In genomic region chr20:24483435-24484080, GRCh38 we compare ENCODE assay signal across 31 cellular contexts. TPM values are rescaled to one million over a fixed set of nuclear protein-coding genes. Genes with fewer than 3 reads are reported as not detected.
"Had no signal": no experiment of that assay in that cellular context is flagged by ENCODE, and none has a peak within 500 bp of the region (broad histone marks: within the 10 kb centered on the region; RNA-seq: fewer than 3 reads in every experiment).

No MANE protein-coding gene starts in this region.

- H3K4me1 Mint-ChIP-seq: IgD-negative memory B cell had no signal

- H3K27ac ChIP-seq: ascending aorta, cardiac muscle cell, SJCRH30, SK-N-MC, WERI-Rb-1 had no signal

- H3K27me3 Mint-ChIP-seq: activated CD4-positive, alpha-beta T cell treated with anti-CD3 and anti-CD28 coated beads, Interleukin-2, amount 10 ng/mL, durations not matched to agents 7 days and 5 days; activated T-cell treated with anti-CD3 and anti-CD28 coated beads, Interleukin-2, amount 50 U/mL, for 24 hours had no signal

- H3K4me3 ChIP-seq: ascending aorta, cardiac muscle cell, SJCRH30, SK-N-MC had no signal

- H3K9me3 ChIP-seq: ascending aorta, SJCRH30 had no signal

- ATAC-seq: activated CD8-positive, alpha-beta T cell treated with anti-CD3 and anti-CD28 coated beads, Interleukin-2, amount 10 ng/mL, durations not matched to agents 7 days and 5 days; activated naive CD4-positive, alpha-beta T cell treated with anti-CD3 and anti-CD28 coated beads, Interleukin-2, amount 50 U/mL, for 72 hours had no signal

- H3K36me3 ChIP-seq: ascending aorta, cardiac muscle cell, SJCRH30 had no signal

- H3K27ac Mint-ChIP-seq: activated CD4-positive, alpha-beta T cell treated with anti-CD3 and anti-CD28 coated beads, Interleukin-2, amount 10 ng/mL, durations not matched to agents 7 days and 5 days; activated CD8-positive, alpha-beta T cell treated with anti-CD3 and anti-CD28 coated beads, Interleukin-2, amount 10 ng/mL, durations not matched to agents 7 days and 5 days; activated naive CD4-positive, alpha-beta T cell treated with anti-CD3 and anti-CD28 coated beads, Interleukin-2, amount 50 U/mL, for 72 hours; activated T-cell treated with anti-CD3 and anti-CD28 coated beads, Interleukin-2, amount 50 U/mL, for 24 hours; activated T-helper 2 cell treated with anti-CD3 and anti-CD28 coated beads, Interferon-gamma antibody, Interleukin-2, Interleukin-4, amounts not matched to agents 10 μg/mL and 5 μg/mL and 100 μg/mL, durations not matched to agents 14 hours and 24 hours and 36 hours had no signal

- DNase-seq: activated CD4-positive, alpha-beta T cell treated with anti-CD3 and anti-CD28 coated beads, Interleukin-2, amount 10 ng/mL, durations not matched to agents 7 days and 5 days; activated CD4-positive, alpha-beta T cell treated with anti-CD3 and anti-CD28 coated beads, Interleukin-2, amount 50 U/mL, for 48 hours; activated CD8-positive, alpha-beta T cell treated with anti-CD3 and anti-CD28 coated beads, Interleukin-2, amount 10 ng/mL, durations not matched to agents 7 days and 5 days; activated gamma-delta T cell; activated naive CD4-positive, alpha-beta T cell treated with Interleukin-2 at 50 U/mL for 16 hours; activated T-cell treated with anti-CD3 and anti-CD28 coated beads, Interleukin-2, amount 50 U/mL, for 24 hours; amygdala; Karpas-422; KBM-7; NCI-H1105; NCI-H1436; NCI-H1694; NCI-H2029; NCI-H345; NCI-H524 treated with DMSO at 0.1 percent for 48 hours; NK-92 treated with Interleukin-12 subunit alpha and Interleukin-12 subunit beta, amount 100 ng/mL, for 24 hours; SHP77; SJCRH30; T1000; WERI-Rb-1 had no signal

- H3K36me3 Mint-ChIP-seq: activated naive CD4-positive, alpha-beta T cell treated with anti-CD3 and anti-CD28 coated beads, Interleukin-2, amount 50 U/mL, for 72 hours; IgD-negative memory B cell had no signal

- H3K4me1 ChIP-seq: ascending aorta, SJCRH30 had no signal

- H3K27me3 ChIP-seq: ascending aorta, cardiac muscle cell, SJCRH30 had no signal

- H3K9me3 Mint-ChIP-seq: activated CD4-positive, alpha-beta T cell treated with anti-CD3 and anti-CD28 coated beads, Interleukin-2, amount 10 ng/mL, durations not matched to agents 7 days and 5 days; activated naive CD4-positive, alpha-beta T cell treated with anti-CD3 and anti-CD28 coated beads, Interleukin-2, amount 50 U/mL, for 72 hours; activated T-cell treated with anti-CD3 and anti-CD28 coated beads, Interleukin-2, amount 50 U/mL, for 24 hours; activated T-helper 2 cell treated with anti-CD3 and anti-CD28 coated beads, Interferon-gamma antibody, Interleukin-2, Interleukin-4, amounts not matched to agents 10 μg/mL and 5 μg/mL and 100 μg/mL, durations not matched to agents 14 hours and 24 hours and 36 hours; IgD-negative memory B cell had no signal

- H3K4me3 Mint-ChIP-seq: activated CD4-positive, alpha-beta T cell treated with anti-CD3 and anti-CD28 coated beads, Interleukin-2, amount 10 ng/mL, durations not matched to agents 7 days and 5 days; activated CD8-positive, alpha-beta T cell treated with anti-CD3 and anti-CD28 coated beads, Interleukin-2, amount 10 ng/mL, durations not matched to agents 7 days and 5 days; activated T-cell treated with anti-CD3 and anti-CD28 coated beads, Interleukin-2, amount 50 U/mL, for 24 hours; IgD-negative memory B cell had no signal

RNA-seq across cellular contexts. Expression of gene SYNDIG1, which starts 14.1 kb away (rescaled TPM):
- total RNA-seq: activated CD4-positive, alpha-beta T cell treated with anti-CD3 and anti-CD28 coated beads, Interleukin-2, amount 10 ng/mL, durations not matched to agents 7 days and 5 days; activated CD8-positive, alpha-beta T cell treated with anti-CD3 and anti-CD28 coated beads, Interleukin-2, amount 10 ng/mL, durations not matched to agents 7 days and 5 days; activated naive CD4-positive, alpha-beta T cell treated with anti-CD3 and anti-CD28 coated beads, Interleukin-2, amount 50 U/mL, for 72 hours; activated T-helper 2 cell treated with anti-CD3 and anti-CD28 coated beads, Interferon-gamma antibody, Interleukin-2, Interleukin-4, amounts not matched to agents 10 μg/mL and 5 μg/mL and 100 μg/mL, durations not matched to agents 14 hours and 24 hours and 36 hours; MCF 10A; NCI-H460; OCI-LY7; SJCRH30; T-helper 1 cell treated with Interleukin-12 subunit alpha and Interleukin-12 subunit beta and Interleukin-4 antibody, amounts not matched to agents 30 ng/mL and 1 ng/mL, for 36 hours; T-helper 2 cell treated with Interferon-gamma antibody and Interleukin-4, amounts not matched to agents 100 ng/mL and 5 ng/mL, for 36 hours had no signal
